In the genomic region with DNA sequence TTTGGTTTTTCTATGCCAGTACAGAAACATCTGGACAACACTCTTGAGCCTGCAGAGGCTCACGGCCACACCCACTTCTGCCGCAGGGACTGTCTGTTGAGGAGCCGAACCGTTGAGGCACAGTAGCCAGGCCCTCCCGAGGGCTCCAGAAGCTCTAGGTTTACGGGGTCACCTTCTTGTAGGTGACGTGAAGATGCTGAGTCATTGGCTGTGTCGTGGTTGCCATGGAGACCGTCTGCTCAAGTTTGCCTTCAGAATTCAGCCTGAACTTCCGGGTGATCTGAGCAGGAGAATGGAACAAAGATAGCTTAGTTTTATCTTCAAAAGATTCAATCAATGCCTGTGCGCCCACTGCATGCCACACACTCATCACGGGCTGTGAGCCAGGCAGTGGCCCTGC, we compare ENCODE assay signal across 1 cellular context.
TF ChIP-seq lines count a peak whose summit lies in the region.

No MANE protein-coding gene starts in this region.

TF ChIP-seq in HCT116, 20 proteins besides CTCF, POLR2A, EP300 and RAD21:
- TF ChIP-seq CEBPB (IDR thresholded peaks at IDR 0.05; ENCODE audit: low read depth): no peak
- TF ChIP-seq, protein P1, sequence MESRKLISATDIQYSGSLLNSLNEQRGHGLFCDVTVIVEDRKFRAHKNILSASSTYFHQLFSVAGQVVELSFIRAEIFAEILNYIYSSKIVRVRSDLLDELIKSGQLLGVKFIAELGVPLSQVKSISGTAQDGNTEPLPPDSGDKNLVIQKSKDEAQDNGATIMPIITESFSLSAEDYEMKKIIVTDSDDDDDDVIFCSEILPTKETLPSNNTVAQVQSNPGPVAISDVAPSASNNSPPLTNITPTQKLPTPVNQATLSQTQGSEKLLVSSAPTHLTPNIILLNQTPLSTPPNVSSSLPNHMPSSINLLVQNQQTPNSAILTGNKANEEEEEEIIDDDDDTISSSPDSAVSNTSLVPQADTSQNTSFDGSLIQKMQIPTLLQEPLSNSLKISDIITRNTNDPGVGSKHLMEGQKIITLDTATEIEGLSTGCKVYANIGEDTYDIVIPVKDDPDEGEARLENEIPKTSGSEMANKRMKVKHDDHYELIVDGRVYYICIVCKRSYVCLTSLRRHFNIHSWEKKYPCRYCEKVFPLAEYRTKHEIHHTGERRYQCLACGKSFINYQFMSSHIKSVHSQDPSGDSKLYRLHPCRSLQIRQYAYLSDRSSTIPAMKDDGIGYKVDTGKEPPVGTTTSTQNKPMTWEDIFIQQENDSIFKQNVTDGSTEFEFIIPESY (IDR thresholded peaks at IDR 0.05; ENCODE audit: extremely low read depth, insufficient replicate concordance, low read length): no peak
- no peak for TF ChIP-seq YY1 (IDR thresholded peaks at IDR 0.05; ENCODE audit: extremely low read depth, insufficient replicate concordance, low read depth, low read length)
- no peak for TF ChIP-seq POLR2AphosphoS5 (IDR thresholded peaks at IDR 0.05; ENCODE audit: low read depth, low read length)
- TF ChIP-seq SRF (IDR thresholded peaks at IDR 0.05; ENCODE audit: low read depth): no peak
- TF ChIP-seq, protein P2, sequence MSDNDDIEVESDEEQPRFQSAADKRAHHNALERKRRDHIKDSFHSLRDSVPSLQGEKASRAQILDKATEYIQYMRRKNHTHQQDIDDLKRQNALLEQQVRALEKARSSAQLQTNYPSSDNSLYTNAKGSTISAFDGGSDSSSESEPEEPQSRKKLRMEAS (IDR thresholded peaks at IDR 0.05): no peak
- no peak for TF ChIP-seq SP1 (IDR thresholded peaks at IDR 0.05; ENCODE audit: low read depth)
- no peak for TF ChIP-seq ZNF274 (IDR thresholded peaks at IDR 0.05; ENCODE audit: low read depth, low read length)
